ENCODE assay signal across 21 cellular contexts in the genomic region with DNA sequence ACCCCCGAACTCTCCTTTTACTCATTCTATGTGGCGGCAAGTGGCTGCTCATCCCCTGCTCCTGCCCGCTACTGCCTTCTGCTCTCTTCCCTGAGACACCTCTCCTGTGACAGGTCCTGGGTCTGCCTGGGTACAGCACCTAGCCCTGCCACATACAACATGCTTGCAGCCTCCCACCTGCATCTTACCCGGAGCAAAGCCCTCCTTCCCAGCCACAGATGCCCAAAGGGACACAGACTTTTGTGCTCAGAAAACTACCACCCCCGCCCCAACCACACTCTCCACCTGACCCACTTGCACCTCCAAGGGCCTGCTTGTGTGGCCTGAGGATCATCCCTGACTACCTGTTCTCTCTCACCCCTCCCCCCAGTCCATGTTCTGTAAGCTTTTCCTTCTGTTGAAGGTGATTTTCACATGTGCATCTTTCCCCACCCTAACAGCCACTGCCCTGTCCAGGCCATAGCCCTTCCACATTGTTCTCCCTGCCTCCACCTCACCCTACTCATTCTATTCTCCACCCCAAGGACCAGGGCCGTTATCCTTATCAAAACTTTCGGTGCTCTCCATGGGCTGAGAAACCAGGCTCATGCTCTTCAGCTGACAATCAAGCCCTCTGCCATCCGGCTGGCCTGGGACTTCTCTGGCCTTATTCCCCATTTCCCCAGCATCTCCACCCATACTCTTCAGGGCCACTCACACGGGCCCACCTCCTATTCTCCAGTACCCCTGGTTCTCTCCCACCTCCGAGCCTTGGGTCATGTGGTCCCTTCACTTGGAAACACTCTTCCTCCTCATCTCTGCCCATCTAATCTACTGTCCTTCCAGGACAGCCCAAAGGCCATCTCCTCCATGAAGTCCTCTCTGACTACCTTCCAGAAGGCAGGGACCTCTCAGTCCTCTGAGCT. TPM values are rescaled to one million over a fixed set of nuclear protein-coding genes. Genes with fewer than 3 reads are reported as not detected.
A peak's percentile ranks its signal among the peaks of the same experiment; 100 is the strongest.
DNase-seq lines count a peak whose midpoint lies in the region; ATAC-seq and TF ChIP-seq lines count a peak whose summit lies in the region.
"Had no signal": no experiment of that assay in that cellular context is flagged by ENCODE, and none has a peak within 500 bp of the region (broad histone marks: within the 10 kb centered on the region; RNA-seq: fewer than 3 reads in every experiment).

No MANE protein-coding gene starts in this region.

- H3K4me3 ChIP-seq in neural progenitor cell (no peak overlapping the region), testis (no peak overlapping the region)
- H3K4me3 ChIP-seq: BLaER1, GM23248 had no signal

- H3K27me3 Mint-ChIP-seq in stimulated activated naive CD8-positive, alpha-beta T cell treated with anti-CD3 and anti-CD28 coated beads, Interleukin-15, amount 100 ng/mL, for 72 hours: peaks cover 18% of the 10 kb centered on the region
- H3K27me3 Mint-ChIP-seq in neural progenitor cell (ENCODE audit: insufficient read depth, low read depth): peaks cover 10% of the 10 kb centered on the region

- H4K20me1 ChIP-seq in neural progenitor cell (ENCODE audit: low read depth): no peaks in the 10 kb centered on the region
- H4K20me1 ChIP-seq: BLaER1 had no signal

- WGBS in testis, 2 donors: 89 to 93% methylated on average over 9 to 10 of the region's 10 CpGs

- H3K4me1 ChIP-seq in neural progenitor cell (peaks cover 29% of the 10 kb centered on the region), testis (no peaks in the 10 kb centered on the region)
- H3K4me1 ChIP-seq: BLaER1 had no signal

- no peaks in the 10 kb centered on the region for H3K9me3 ChIP-seq in neural progenitor cell (ENCODE audit: low read depth)
- H3K9me3 ChIP-seq in testis: no peaks in the 10 kb centered on the region
- H3K9me3 ChIP-seq: BLaER1 had no signal

- H3K27ac Mint-ChIP-seq in stimulated activated naive CD8-positive, alpha-beta T cell treated with anti-CD3 and anti-CD28 coated beads, Interleukin-15, amount 100 ng/mL, for 72 hours: peak overlapping the region; percentile 0 to 1
- H3K27ac Mint-ChIP-seq in neural progenitor cell: peak overlapping the region; percentile 48

- no peak for TF ChIP-seq CTCF in neural progenitor cell (IDR thresholded peaks at IDR 0.05)
- no peak for TF ChIP-seq CTCF in testis (IDR thresholded peaks at IDR 0.05)

- peak overlapping the region; percentile 66 for H3K4me2 ChIP-seq in neural progenitor cell
- H3K4me2 ChIP-seq: BLaER1, KMS-11 had no signal

- intact Hi-C loops in testis (cut with DNase I; ENCODE audit: low total_unique reads) (no loop called here), posterior cingulate gyrus (cut with DNase I) (loop anchor here (5.0 kb wide), 1 partner anchor 204 kb away; no protein-coding TSS in a partner anchor)

- no peaks in the 10 kb centered on the region for H3K27me3 ChIP-seq in neural progenitor cell
- H3K27me3 ChIP-seq in testis: no peaks in the 10 kb centered on the region
- H3K27me3 ChIP-seq: BLaER1 had no signal

- peaks cover 0 to 5% of the 10 kb centered on the region in 2 donors for H3K9me3 Mint-ChIP-seq in stimulated activated naive CD8-positive, alpha-beta T cell treated with anti-CD3 and anti-CD28 coated beads, Interleukin-15, amount 100 ng/mL, for 72 hours
- H3K9me3 Mint-ChIP-seq in neural progenitor cell: peaks cover 2% of the 10 kb centered on the region

- no peak overlapping the region for H3K9ac ChIP-seq in neural progenitor cell
- H3K9ac ChIP-seq: BLaER1, GM23248, KMS-11 had no signal

- H3K27ac ChIP-seq in neural progenitor cell: no peak overlapping the region
- no peak overlapping the region for H3K27ac ChIP-seq in testis
- H3K27ac ChIP-seq: BLaER1, GM23248, KMS-11 had no signal

- no peaks in the 10 kb centered on the region for H3K79me2 ChIP-seq in neural progenitor cell (ENCODE audit: low read depth)

- no peak for TF ChIP-seq POLR2A in testis (IDR thresholded peaks at IDR 0.05)

- H2AFZ ChIP-seq in neural progenitor cell (replicated peaks): peak overlapping the region; percentile 85
- H2AFZ ChIP-seq: GM23248 had no signal

- H3K4me3 Mint-ChIP-seq in stimulated activated naive CD8-positive, alpha-beta T cell treated with anti-CD3 and anti-CD28 coated beads, Interleukin-15, amount 100 ng/mL, for 72 hours: no peak overlapping the region
- H3K4me3 Mint-ChIP-seq in neural progenitor cell: no peak overlapping the region
- H3K4me3 Mint-ChIP-seq: CD4-positive, alpha-beta memory T cell had no signal

- no peaks in the 10 kb centered on the region for H3K4me1 Mint-ChIP-seq in stimulated activated naive CD8-positive, alpha-beta T cell treated with anti-CD3 and anti-CD28 coated beads, Interleukin-15, amount 100 ng/mL, for 72 hours
- H3K4me1 Mint-ChIP-seq in neural progenitor cell: peaks cover 20% of the 10 kb centered on the region
- H3K4me1 Mint-ChIP-seq: CD4-positive, alpha-beta memory T cell had no signal

- ATAC-seq in stimulated activated naive CD8-positive, alpha-beta T cell treated with anti-CD3 and anti-CD28 coated beads, Interleukin-15, amount 100 ng/mL, for 72 hours: no peak
- ATAC-seq in stimulated activated naive CD8-positive, alpha-beta T cell treated with anti-CD3 and anti-CD28 coated beads, Interleukin-15, Interleukin-2, amounts not matched to agents 100 U/mL and 50 U/mL, for 24 hours: no peak
- ATAC-seq in GM21515 (IDR thresholded peaks at IDR 0.05; ENCODE audit: unreplicated experiment) (no peak), HG02852 (IDR thresholded peaks at IDR 0.05; ENCODE audit: unreplicated experiment) (no peak)
- ATAC-seq: PC-3 had no signal

- H3K36me3 ChIP-seq in neural progenitor cell: no peaks in the 10 kb centered on the region
- no peaks in the 10 kb centered on the region for H3K36me3 ChIP-seq in testis (ENCODE audit: low read depth, missing control alignments)
- H3K36me3 ChIP-seq: BLaER1 had no signal

- no peaks in the 10 kb centered on the region for H3F3A ChIP-seq in neural progenitor cell (ENCODE audit: low read depth)

- DNase-seq in stimulated activated naive CD8-positive, alpha-beta T cell treated with anti-CD3 and anti-CD28 coated beads, Interleukin-15, amount 100 ng/mL, for 72 hours: no peak
- DNase-seq in stimulated activated naive CD8-positive, alpha-beta T cell treated with anti-CD3 and anti-CD28 coated beads, Interleukin-15, Interleukin-2, amounts not matched to agents 100 U/mL and 50 U/mL, for 24 hours: no peak
- DNase-seq in islet precursor cell (peak; percentile 39), neural progenitor cell (ENCODE audit: low spot score) (no peak), testis (no peak), posterior cingulate gyrus (no peak)
- DNase-seq: CD4-positive, alpha-beta memory T cell; DMS153; GF-D8; GM23248; NCI-H1417 treated with DMSO at 0.1 percent for 48 hours; NCI-H1930; NCI-H226; NCI-H524; PC-3; RPMI8226; SHP77 treated with DMSO at 0.1 percent for 48 hours had no signal

- no peaks in the 10 kb centered on the region for H3K36me3 Mint-ChIP-seq in neural progenitor cell
- H3K36me3 Mint-ChIP-seq: CD4-positive, alpha-beta memory T cell had no signal

RNA-seq across cellular contexts. Expression of a gene that starts 46.4 kb away (rescaled TPM):
- 32.9 and 44.0 TPM in 2 replicates for total RNA-seq in neural progenitor cell (ENCODE audit: low replicate concordance)
- 10 to 100 TPM; 42.4 to 71.7 TPM for total RNA-seq in testis
- 42.2 TPM for polyA plus RNA-seq in testis (ENCODE audit: insufficient read depth, low read depth, low replicate concordance)
